1 cellular context compared by ENCODE assay signal in the genomic region with DNA sequence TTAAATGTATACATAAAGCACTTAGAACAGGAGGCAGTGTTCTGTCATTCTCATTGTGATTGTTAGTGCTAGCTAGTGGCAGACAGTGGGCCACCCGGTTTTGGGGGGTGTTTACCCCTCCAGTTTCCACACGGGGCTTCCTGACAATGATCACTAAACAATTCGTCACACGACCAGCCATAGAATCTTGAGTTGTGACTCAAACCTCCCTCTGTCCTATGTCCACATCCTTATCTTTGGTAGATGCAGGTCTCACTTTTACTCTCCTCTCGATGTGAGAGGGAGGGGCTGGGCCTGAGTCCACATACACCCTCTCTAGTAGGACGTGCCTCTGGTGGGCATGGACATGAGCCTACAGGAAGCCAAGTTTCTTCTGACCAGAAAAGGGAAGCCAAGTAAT.
TF ChIP-seq lines count a peak whose summit lies in the region.

No MANE protein-coding gene starts in this region.

TF ChIP-seq in HCT116, 20 proteins besides CTCF, POLR2A, EP300 and RAD21 (continued from another document):
- TF ChIP-seq REST (IDR thresholded peaks at IDR 0.05; ENCODE audit: low read depth) (no peak), CBX3 (IDR thresholded peaks at IDR 0.05; ENCODE audit: low read depth) (0 out of 2 replicates have a peak, but pooled peaks have one; percentile 1)
